ENCODE assay signal across 28 cellular contexts in the genomic region with DNA sequence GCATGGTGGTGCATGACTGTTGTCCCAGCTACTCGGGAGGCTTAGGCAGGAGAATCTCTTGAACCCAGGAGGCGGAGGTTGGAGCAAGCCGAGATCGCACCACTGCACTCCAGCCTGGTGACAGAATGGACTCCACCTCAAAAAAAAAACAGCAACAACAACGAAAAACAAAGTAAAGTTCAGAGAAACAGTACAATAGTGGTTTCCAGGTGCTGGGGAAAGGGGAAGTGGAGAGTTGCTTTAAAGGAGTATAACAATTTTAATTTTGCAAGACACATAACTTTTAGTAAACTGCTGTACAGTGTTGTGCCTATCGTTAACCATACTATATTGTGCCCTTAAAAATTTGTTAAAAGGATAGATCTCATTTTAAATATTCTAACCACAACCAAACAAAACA.
"Had no signal": no experiment of that assay in that cellular context is flagged by ENCODE, and none has a peak within 500 bp of the region (broad histone marks: within the 10 kb centered on the region; RNA-seq: fewer than 3 reads in every experiment).

No MANE protein-coding gene starts in this region.

- H3K27ac ChIP-seq: brain microvascular endothelial cell, WERI-Rb-1 had no signal

- H3K27me3 Mint-ChIP-seq: activated B cell treated with CpG ODN at 0.5 μM for 24 hours; activated CD4-positive, alpha-beta memory T cell treated with anti-CD3 and anti-CD28 coated beads for 36 hours; activated CD4-positive, alpha-beta T cell treated with anti-CD3 and anti-CD28 coated beads, Interleukin-2, amount 10 ng/mL, durations not matched to agents 24 days and 14 days; activated naive CD8-positive, alpha-beta T cell; activated T-cell treated with anti-CD3 and anti-CD28 coated beads, Interleukin-2, amount 50 U/mL, for 24 hours; T-helper 17 cell had no signal

- H3K27me3 ChIP-seq: brain microvascular endothelial cell had no signal

- H3K36me3 Mint-ChIP-seq: activated CD4-positive, alpha-beta memory T cell treated with anti-CD3 and anti-CD28 coated beads for 36 hours; activated naive CD8-positive, alpha-beta T cell had no signal

- DNase-seq: activated B cell treated with CpG ODN at 0.5 μM for 24 hours; activated CD4-positive, alpha-beta memory T cell treated with anti-CD3 and anti-CD28 coated beads for 36 hours; activated CD4-positive, alpha-beta T cell treated with anti-CD3 and anti-CD28 coated beads, Interleukin-2, amount 10 ng/mL, durations not matched to agents 24 days and 14 days; activated CD8-positive, alpha-beta memory T cell treated with anti-CD3 and anti-CD28 coated beads, Interleukin-2, amount 50 U/mL, for 48 hours; activated CD8-positive, alpha-beta T cell treated with anti-CD3 and anti-CD28 coated beads, Interleukin-2, amount 10 ng/mL, durations not matched to agents 7 days and 5 days; activated effector memory CD4-positive, alpha-beta T cell treated with Interleukin-2 at 50 U/mL for 16 hours; activated gamma-delta T cell treated with Interleukin-2 at 50 U/mL for 16 hours; activated naive CD4-positive, alpha-beta T cell treated with anti-CD3 and anti-CD28 coated beads, Interleukin-2, amount 50 U/mL, for 16 hours; activated naive CD4-positive, alpha-beta T cell treated with Interleukin-2 at 50 U/mL for 16 hours; activated T-cell treated with anti-CD3 and anti-CD28 coated beads for 4 hours; activated T-cell treated with anti-CD3 and anti-CD28 coated beads, Interleukin-2, amount 50 U/mL, for 24 hours; activated T-cell treated with anti-CD3 and anti-CD28 coated beads, Interleukin-2, amount 50 U/mL, for 72 hours; amniotic stem cell; anterior cingulate cortex; brain microvascular endothelial cell; caudate nucleus; cortex of kidney; effector CD8-positive, alpha-beta T cell; foreskin fibroblast; head of caudate nucleus; hippocampal formation; T-helper 17 cell; T1000; WERI-Rb-1 had no signal

- H3K9me3 Mint-ChIP-seq: activated CD4-positive, alpha-beta T cell treated with anti-CD3 and anti-CD28 coated beads, Interleukin-2, amount 10 ng/mL, durations not matched to agents 24 days and 14 days had no signal

- H3K36me3 ChIP-seq: brain microvascular endothelial cell, WERI-Rb-1 had no signal

- H3K4me3 Mint-ChIP-seq: activated B cell treated with CpG ODN at 0.5 μM for 24 hours; activated CD4-positive, alpha-beta memory T cell treated with anti-CD3 and anti-CD28 coated beads for 36 hours; activated CD4-positive, alpha-beta T cell treated with anti-CD3 and anti-CD28 coated beads, Interleukin-2, amount 10 ng/mL, durations not matched to agents 24 days and 14 days; activated CD8-positive, alpha-beta T cell treated with anti-CD3 and anti-CD28 coated beads, Interleukin-2, amount 10 ng/mL, durations not matched to agents 7 days and 5 days; activated naive CD8-positive, alpha-beta T cell; activated T-cell treated with anti-CD3 and anti-CD28 coated beads, Interleukin-2, amount 50 U/mL, for 24 hours; activated T-cell treated with anti-CD3 and anti-CD28 coated beads, Interleukin-2, amount 50 U/mL, for 72 hours; T-helper 17 cell; T-helper 2 cell treated with Interferon-gamma antibody and Interleukin-4, amounts not matched to agents 5 μg/mL and 100 μg/mL, for 36 hours had no signal

- ATAC-seq: activated CD4-positive, CD25-positive, alpha-beta regulatory T cell treated with anti-CD3 and anti-CD28 coated beads, Interleukin-2, amount 50 U/mL, for 24 hours; activated CD8-positive, alpha-beta T cell treated with anti-CD3 and anti-CD28 coated beads, Interleukin-2, amount 10 ng/mL, durations not matched to agents 7 days and 5 days; activated T-cell treated with anti-CD3 and anti-CD28 coated beads, Interleukin-2, amount 50 U/mL, for 72 hours; esophagus mucosa; T-helper 17 cell had no signal

- H3K4me1 Mint-ChIP-seq: activated B cell treated with CpG ODN at 0.5 μM for 24 hours; activated CD4-positive, alpha-beta T cell treated with anti-CD3 and anti-CD28 coated beads, Interleukin-2, amount 10 ng/mL, durations not matched to agents 24 days and 14 days; T-helper 17 cell had no signal

- H3K27ac Mint-ChIP-seq: activated B cell treated with CpG ODN at 0.5 μM for 24 hours; activated CD4-positive, alpha-beta memory T cell treated with anti-CD3 and anti-CD28 coated beads for 36 hours; activated CD4-positive, alpha-beta T cell treated with anti-CD3 and anti-CD28 coated beads, Interleukin-2, amount 10 ng/mL, durations not matched to agents 24 days and 14 days; activated CD8-positive, alpha-beta T cell treated with anti-CD3 and anti-CD28 coated beads, Interleukin-2, amount 10 ng/mL, durations not matched to agents 7 days and 5 days; activated naive CD8-positive, alpha-beta T cell; activated T-cell treated with anti-CD3 and anti-CD28 coated beads, Interleukin-2, amount 50 U/mL, for 24 hours; activated T-cell treated with anti-CD3 and anti-CD28 coated beads, Interleukin-2, amount 50 U/mL, for 72 hours; T-helper 17 cell; T-helper 2 cell treated with Interferon-gamma antibody and Interleukin-4, amounts not matched to agents 5 μg/mL and 100 μg/mL, for 36 hours had no signal
